In the genomic region with DNA sequence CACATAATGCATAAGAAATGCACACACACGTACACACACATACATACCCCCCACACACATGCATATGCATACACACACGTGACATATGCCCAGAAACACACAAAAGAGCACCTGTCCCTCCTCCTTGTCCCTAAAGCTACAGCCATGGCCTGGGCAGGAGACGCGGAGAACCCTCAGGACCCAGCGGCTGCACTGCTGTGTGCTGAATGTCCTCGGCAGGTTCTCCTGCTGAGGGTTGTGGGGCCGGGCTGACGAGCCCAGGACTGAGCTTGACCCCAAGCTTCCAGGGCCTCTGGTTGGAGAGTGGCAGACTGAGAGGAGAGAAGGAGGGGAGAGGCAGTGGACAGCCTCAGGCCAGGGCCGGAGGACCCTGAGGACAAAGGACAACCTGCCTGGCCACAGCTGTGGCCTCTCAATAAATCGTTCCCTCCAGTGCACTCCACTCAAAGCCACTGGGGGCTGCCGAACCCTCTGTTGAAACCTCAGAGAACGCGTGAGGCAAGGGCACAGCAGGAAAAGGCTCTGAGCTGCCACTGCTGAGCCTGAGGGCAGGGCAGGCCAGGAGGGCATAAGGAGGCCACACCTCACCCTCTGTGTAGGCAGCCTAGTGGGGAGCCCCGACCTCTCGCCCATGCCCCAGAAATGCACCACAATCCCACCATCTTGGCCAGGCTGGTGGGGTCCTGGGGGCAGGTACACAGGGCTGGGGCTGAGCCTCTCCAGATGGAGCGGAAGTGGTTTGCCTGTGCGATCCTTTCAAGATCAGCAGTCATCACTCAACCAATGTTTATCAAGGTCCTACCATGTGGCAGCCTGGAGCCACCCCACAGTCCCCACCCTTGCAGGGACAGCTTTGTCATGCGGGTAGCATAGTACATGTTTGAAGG, we compare ENCODE assay signal across 1 cellular context.
TF ChIP-seq lines count a peak whose summit lies in the region.

No MANE protein-coding gene starts in this region.

TF ChIP-seq in H1, 55 proteins besides CTCF, POLR2A, EP300 and RAD21 (continued from another document):
- TF ChIP-seq MAX (IDR thresholded peaks at IDR 0.05) (no peak), CBX8 (IDR thresholded peaks at IDR 0.05; ENCODE audit: borderline replicate concordance, low read depth, low read length) (no peak), NRF1 (IDR thresholded peaks at IDR 0.05; ENCODE audit: low read depth, low read length) (no peak), CTBP2 (IDR thresholded peaks at IDR 0.05; ENCODE audit: borderline replicate concordance, insufficient read depth, insufficient read length, low read length) (no peak), ASH2L (IDR thresholded peaks at IDR 0.05; ENCODE audit: low read length) (no peak)
